ENCODE assay signal across 1 cellular context in the genomic region with DNA sequence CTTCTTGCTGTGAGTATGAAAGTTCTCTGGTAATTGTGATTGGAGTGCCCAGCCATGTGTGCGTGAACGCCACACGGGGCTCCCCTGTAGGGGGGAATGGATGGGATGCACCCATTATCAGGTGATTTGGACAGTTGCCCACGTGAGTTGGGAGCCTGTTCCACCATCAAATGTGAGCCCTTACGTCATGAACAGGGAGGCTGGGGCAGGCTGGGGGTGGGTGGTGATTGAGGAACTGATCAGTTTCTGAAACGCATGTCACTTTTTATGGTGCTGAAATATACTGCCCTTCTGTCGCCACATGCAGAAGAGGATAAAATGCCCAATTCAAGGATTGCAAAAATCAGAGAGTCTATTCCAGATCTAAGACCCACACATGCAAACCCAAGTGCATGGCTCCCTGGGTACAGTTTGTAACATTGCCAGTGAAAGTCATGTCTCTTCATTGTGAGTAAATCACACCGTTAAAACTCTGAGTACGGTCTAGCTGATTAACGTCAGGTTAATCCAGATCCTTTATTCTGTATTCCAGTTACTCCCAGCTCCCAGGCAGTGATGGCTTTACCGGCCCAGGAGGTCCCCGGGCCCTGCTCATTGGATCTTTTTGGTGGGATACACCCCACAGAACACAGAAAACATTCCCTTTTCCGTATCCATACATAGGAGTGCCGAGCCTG.
A peak's percentile ranks its signal among the peaks of the same experiment; 100 is the strongest.
TF ChIP-seq lines count a peak whose summit lies in the region.

No MANE protein-coding gene starts in this region.

TF ChIP-seq in GM12878, 131 proteins besides CTCF, POLR2A, EP300 and RAD21 (continued from another document):
- TF ChIP-seq CREM (IDR thresholded peaks at IDR 0.05; ENCODE audit: low read depth) = peak; percentile 86; the same call in 1 of the 2 replicates
- no peak for TF ChIP-seq SREBF1 (IDR thresholded peaks at IDR 0.05; ENCODE audit: low read length)
- TF ChIP-seq EGR1 (IDR thresholded peaks at IDR 0.05; ENCODE audit: borderline replicate concordance in 1 of 2, low read depth in 2 of 2, low read length in 2 of 2) = peak in 1 of 2 experiments; percentile 55; a peak in 1 of 3 replicates
- peak; percentile 75 for TF ChIP-seq BCL11A (IDR thresholded peaks at IDR 0.05; ENCODE audit: low read depth, low read length)
- no peak for TF ChIP-seq TCF7 (IDR thresholded peaks at IDR 0.05; ENCODE audit: borderline replicate concordance)
- TF ChIP-seq STAT1 (conservative IDR thresholded peaks at IDR 0.05) = no peak
- TF ChIP-seq ZNF24 (IDR thresholded peaks at IDR 0.05) = no peak
- no peak for TF ChIP-seq NBN (IDR thresholded peaks at IDR 0.05)
- TF ChIP-seq, protein P1, sequence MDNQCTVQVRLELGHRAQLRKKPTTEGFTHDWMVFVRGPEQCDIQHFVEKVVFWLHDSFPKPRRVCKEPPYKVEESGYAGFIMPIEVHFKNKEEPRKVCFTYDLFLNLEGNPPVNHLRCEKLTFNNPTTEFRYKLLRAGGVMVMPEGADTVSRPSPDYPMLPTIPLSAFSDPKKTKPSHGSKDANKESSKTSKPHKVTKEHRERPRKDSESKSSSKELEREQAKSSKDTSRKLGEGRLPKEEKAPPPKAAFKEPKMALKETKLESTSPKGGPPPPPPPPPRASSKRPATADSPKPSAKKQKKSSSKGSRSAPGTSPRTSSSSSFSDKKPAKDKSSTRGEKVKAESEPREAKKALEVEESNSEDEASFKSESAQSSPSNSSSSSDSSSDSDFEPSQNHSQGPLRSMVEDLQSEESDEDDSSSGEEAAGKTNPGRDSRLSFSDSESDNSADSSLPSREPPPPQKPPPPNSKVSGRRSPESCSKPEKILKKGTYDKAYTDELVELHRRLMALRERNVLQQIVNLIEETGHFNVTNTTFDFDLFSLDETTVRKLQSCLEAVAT (IDR thresholded peaks at IDR 0.05) = no peak
